In the genomic region with DNA sequence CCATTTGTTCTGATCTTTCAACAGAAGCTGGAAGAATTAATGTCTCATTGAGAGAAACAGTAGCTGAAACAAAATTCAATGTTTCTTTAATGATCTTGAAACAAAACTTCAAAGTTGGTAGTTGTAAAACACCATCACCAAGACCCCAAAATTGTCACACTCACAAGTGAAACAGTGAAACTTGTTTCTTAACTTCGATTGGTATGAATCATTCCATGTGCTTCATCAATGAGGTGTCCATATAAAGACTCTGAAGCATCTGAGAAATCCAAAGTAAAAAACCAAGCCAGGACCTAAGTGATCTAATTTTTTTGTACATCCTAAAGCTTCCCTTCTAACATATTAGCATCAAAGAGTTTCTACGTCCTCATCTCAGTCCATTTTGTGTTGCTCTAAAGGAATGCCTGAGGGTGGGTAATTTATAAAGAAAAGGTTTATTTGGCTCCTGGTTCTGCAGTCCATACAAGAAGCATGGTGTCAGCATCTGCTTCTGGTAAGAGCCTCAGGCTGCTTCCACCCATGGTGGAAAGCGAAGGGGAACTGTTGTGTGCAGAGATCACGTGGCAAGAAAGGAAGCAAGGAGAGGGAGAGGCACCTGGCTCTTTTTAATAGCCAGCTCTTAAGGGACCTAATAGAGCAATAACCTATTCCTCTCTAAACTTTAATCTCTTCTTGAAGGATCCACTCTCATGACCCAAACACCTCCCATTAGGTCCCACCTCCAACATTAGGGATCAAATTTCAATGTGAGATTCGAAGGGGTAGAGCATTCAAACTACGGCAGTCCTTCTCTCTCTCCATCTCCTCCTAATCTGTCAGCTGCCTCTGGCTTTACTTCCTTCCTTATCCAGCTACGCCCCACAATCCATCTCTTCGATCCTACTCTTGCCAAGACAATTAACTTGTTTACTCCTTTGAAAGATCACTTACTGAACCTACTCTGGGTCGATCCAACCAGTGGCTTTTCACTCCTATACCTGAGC, we compare ENCODE assay signal across 18 cellular contexts. TPM values are rescaled to one million over a fixed set of nuclear protein-coding genes. Genes with fewer than 3 reads are reported as not detected.
DNase-seq lines count a peak whose midpoint lies in the region; ATAC-seq and TF ChIP-seq lines count a peak whose summit lies in the region.
"Had no signal": no experiment of that assay in that cellular context is flagged by ENCODE, and none has a peak within 500 bp of the region (broad histone marks: within the 10 kb centered on the region; RNA-seq: fewer than 3 reads in every experiment).

No MANE protein-coding gene starts in this region.

- H2AK9ac ChIP-seq in IMR-90 (replicated peaks; ENCODE audit: low read depth, low read length, poor library complexity): no peak overlapping the region

- dilution Hi-C loops in IMR-90 (cut with HindIII; ENCODE audit: low sequenced_read_pairs, unreplicated experiment): no loop called here

- no peak for TF ChIP-seq RAD21 in IMR-90 (IDR thresholded peaks at IDR 0.05; ENCODE audit: low read length)

- DNase-seq in NCI-H748 (lab: John Stamatoyannopoulos, UW; ENCODE audit: unreplicated experiment) (peak; percentile 20), NCI-H748 treated with DMSO at 0.1 percent for 48 hours (lab: John Stamatoyannopoulos, UW) (no peak), IMR-90 (no peak), neural progenitor cell (ENCODE audit: low spot score) (peak; percentile 5), HK-2 (ENCODE audit: unreplicated experiment) (no peak)
- DNase-seq: immature natural killer cell, KBM-7, mammary epithelial cell, NCI-H1092 treated with DMSO at 0.1 percent for 48 hours, NCI-H345, T-helper 9 cell, trophoblast cell had no signal

- H3K9me3 Mint-ChIP-seq in brain (peaks cover 0 to 7% (median 0%) of the 10 kb centered on the region in 5 experiments), neural progenitor cell (no peaks in the 10 kb centered on the region)
- H3K9me3 Mint-ChIP-seq: activated T-helper 2 cell treated with anti-CD3 and anti-CD28 coated beads, Interferon-gamma antibody, Interleukin-2, Interleukin-4, amounts not matched to agents 10 μg/mL and 5 μg/mL and 100 μg/mL, durations not matched to agents 14 hours and 24 hours and 36 hours; immature natural killer cell had no signal

- H3K4ac ChIP-seq in IMR-90 (ENCODE audit: low read depth, low read length): no peak overlapping the region

- H3K27me3 Mint-ChIP-seq in brain (no peaks in the 10 kb centered on the region), neural progenitor cell (ENCODE audit: insufficient read depth, low read depth) (no peaks in the 10 kb centered on the region)

- no peak overlapping the region for H3K4me3 ChIP-seq in IMR-90 (ENCODE audit: insufficient read depth, low read depth, low read length)
- H3K4me3 ChIP-seq in neural progenitor cell: no peak overlapping the region
- H3K4me3 ChIP-seq: A549 had no signal

- H2BK15ac ChIP-seq in IMR-90 (ENCODE audit: low read depth, low read length): no peak overlapping the region

- 47% methylated on average over 2 of the region's 9 CpGs; no CpG with 5 or more reads in 1 of the 2 experiments for WGBS in IMR-90 (ENCODE audit: extremely low coverage in 2 of 2, insufficient read length in 1 of 2), 2 experiments

- no peak overlapping the region for H2BK20ac ChIP-seq in IMR-90 (ENCODE audit: low read depth, low read length)

- peaks cover 3% of the 10 kb centered on the region for H3K9me1 ChIP-seq in IMR-90 (ENCODE audit: insufficient read depth, low read length)

- no peak for TF ChIP-seq POLR2A in IMR-90 (IDR thresholded peaks at IDR 0.05; ENCODE audit: low read depth, low read length)

- H2BK120ac ChIP-seq in IMR-90 (ENCODE audit: low read depth, low read length): no peak overlapping the region

- no peak overlapping the region for H2AK5ac ChIP-seq in IMR-90 (ENCODE audit: low read depth, low read length)

- H3K79me1 ChIP-seq in IMR-90 (ENCODE audit: low read depth in 1 of 2, low read length in 2 of 2): 0 out of 4 replicates have a peak, but pooled peaks cover 0 to 3% of the 10 kb centered on the region in 2 experiments

- TF ChIP-seq CTCF in IMR-90 (conservative IDR thresholded peaks at IDR 0.05; ENCODE audit: low read depth, low read length) (no peak), brain (conservative IDR thresholded peaks at IDR 0.05) (no peak), neural progenitor cell (IDR thresholded peaks at IDR 0.05) (no peak)

- in situ Hi-C loops in IMR-90 (cut with MboI; ENCODE audit: low sequenced_read_pairs): no loop called here

- no peaks in the 10 kb centered on the region for H3F3A ChIP-seq in neural progenitor cell (ENCODE audit: low read depth)

- no peaks in the 10 kb centered on the region for H3K36me3 Mint-ChIP-seq in brain
- H3K36me3 Mint-ChIP-seq in neural progenitor cell: no peaks in the 10 kb centered on the region
- H3K36me3 Mint-ChIP-seq: immature natural killer cell had no signal

- peaks cover 4% of the 10 kb centered on the region for H3K4me1 Mint-ChIP-seq in brain
- H3K4me1 Mint-ChIP-seq in neural progenitor cell: peaks cover 3% of the 10 kb centered on the region
- H3K4me1 Mint-ChIP-seq: immature natural killer cell had no signal

- no peak overlapping the region for H4K8ac ChIP-seq in IMR-90 (ENCODE audit: low read depth in 2 of 2, low read length in 2 of 2)

- H4K91ac ChIP-seq in IMR-90 (ENCODE audit: insufficient read depth, low read depth, low read length): no peak overlapping the region

- BruUV-seq in IMR-90 (replicated peaks; lab: Mats Ljungman, UMichigan): no TSS peak

- H3K9me3 ChIP-seq in IMR-90 (ENCODE audit: control insufficient read depth, insufficient read depth, low read length) (no peaks in the 10 kb centered on the region), neural progenitor cell (ENCODE audit: low read depth) (no peaks in the 10 kb centered on the region)
- H3K9me3 ChIP-seq: A549 had no signal

- H3K27ac ChIP-seq in IMR-90 (ENCODE audit: insufficient read depth, low read length) (no peak overlapping the region), neural progenitor cell (no peak overlapping the region)
- H3K27ac ChIP-seq: A549, epithelial cell of prostate had no signal

- CTCF ChIA-PET in IMR-90 (lab: Yijun Ruan, JAX): no interaction called here

- H3K4me1 ChIP-seq in IMR-90 (ENCODE audit: control insufficient read depth, insufficient read depth, low read length): peaks cover 8% of the 10 kb centered on the region
- H3K4me1 ChIP-seq in neural progenitor cell: peaks cover 10% of the 10 kb centered on the region

- no peak overlapping the region for H2BK5ac ChIP-seq in IMR-90 (ENCODE audit: low read depth, low read length, poor library complexity, severe bottlenecking)

- H3K27ac Mint-ChIP-seq in brain (peak overlapping the region in 3 of 5 experiments; percentile 36 to 89 (median 62)), neural progenitor cell (no peak overlapping the region)
- H3K27ac Mint-ChIP-seq: activated T-helper 2 cell treated with anti-CD3 and anti-CD28 coated beads, Interferon-gamma antibody, Interleukin-2, Interleukin-4, amounts not matched to agents 10 μg/mL and 5 μg/mL and 100 μg/mL, durations not matched to agents 14 hours and 24 hours and 36 hours; immature natural killer cell had no signal

- H3K79me2 ChIP-seq in neural progenitor cell (ENCODE audit: low read depth): no peaks in the 10 kb centered on the region

- POLR2A ChIA-PET in IMR-90 (lab: Charles Lee; ENCODE audit: unreplicated experiment): interaction anchor here (0.6 kb wide), 1 partner anchor 12 kb away, joined by 4 read pairs; no protein-coding TSS in a partner anchor

- H3K4me2 ChIP-seq in IMR-90 (ENCODE audit: low read depth, low read length) (no peak overlapping the region), neural progenitor cell (peak overlapping the region; percentile 8)
- H3K4me2 ChIP-seq: A549 had no signal

- H3K9ac ChIP-seq in IMR-90 (ENCODE audit: low read depth, low read length) (no peak overlapping the region), neural progenitor cell (no peak overlapping the region)

- H4K5ac ChIP-seq in IMR-90 (ENCODE audit: low read depth, low read length): no peak overlapping the region

- 0 out of 2 replicates have a peak overlapping the region, but pooled peaks have one; percentile 68 for H3K23ac ChIP-seq in IMR-90 (ENCODE audit: low read depth, low read length)

- H3K4me3 Mint-ChIP-seq in brain: peak overlapping the region in 1 of 5 experiments; percentile 7
- H3K4me3 Mint-ChIP-seq in neural progenitor cell: no peak overlapping the region
- H3K4me3 Mint-ChIP-seq: immature natural killer cell had no signal

- no peak overlapping the region for H3K56ac ChIP-seq in IMR-90 (ENCODE audit: extremely low read depth, insufficient read depth, low read length)

- H2AFZ ChIP-seq in IMR-90 (replicated peaks; ENCODE audit: low read length, poor library complexity) (no peak overlapping the region), neural progenitor cell (replicated peaks) (peak overlapping the region; percentile 93)

- ATAC-seq in IMR-90 (ENCODE audit: low read depth) (no peak), GM21528 (IDR thresholded peaks at IDR 0.05; ENCODE audit: low FRiP score, unreplicated experiment) (no peak), GM18858 (IDR thresholded peaks at IDR 0.05; ENCODE audit: unreplicated experiment) (no peak)
- ATAC-seq: A549 had no signal

- H4K20me1 ChIP-seq in IMR-90 (ENCODE audit: insufficient read depth, low read length) (no peaks in the 10 kb centered on the region), neural progenitor cell (ENCODE audit: low read depth) (no peaks in the 10 kb centered on the region)

- H3K36me3 ChIP-seq in IMR-90 (ENCODE audit: control insufficient read depth, insufficient read depth, low read length) (no peaks in the 10 kb centered on the region), neural progenitor cell (no peaks in the 10 kb centered on the region)

- H3K27me3 ChIP-seq in IMR-90 (ENCODE audit: control insufficient read depth, insufficient read depth, low read length) (no peaks in the 10 kb centered on the region), neural progenitor cell (no peaks in the 10 kb centered on the region)

- no peak overlapping the region for H3K18ac ChIP-seq in IMR-90 (ENCODE audit: low read depth, low read length)

- 0 out of 2 replicates have a peak overlapping the region, but pooled peaks have one; percentile 19 for H3K14ac ChIP-seq in IMR-90 (replicated peaks; ENCODE audit: low read depth, low read length)

- intact Hi-C loops in IMR-90 (cut with micrococcal nuclease): no loop called here

TF ChIP-seq in IMR-90, 13 proteins besides CTCF, POLR2A, EP300 and RAD21 (continues in another document):
- no peak for TF ChIP-seq RCOR1 (IDR thresholded peaks at IDR 0.05; ENCODE audit: insufficient replicate concordance, low read length)
- no peak for TF ChIP-seq CHD1 (IDR thresholded peaks at IDR 0.05; ENCODE audit: low read depth, low read length)
- no peak for TF ChIP-seq SMC3 (IDR thresholded peaks at IDR 0.05; ENCODE audit: low read depth, low read length)
- TF ChIP-seq BHLHE40 (IDR thresholded peaks at IDR 0.05; ENCODE audit: low read depth, low read length): no peak
- TF ChIP-seq NFE2L2 (IDR thresholded peaks at IDR 0.05; ENCODE audit: low read depth, low read length): no peak

RNA-seq across cellular contexts. Expression of gene TLK1, which starts 20.7 kb away (rescaled TPM):
- 12.5 TPM in 2 replicates for total RNA-seq in IMR-90 (2012; rRNA removed)
- 6.3 and 7.3 TPM in 2 replicates for polyA plus RNA-seq in IMR-90 (2012; rRNA removed)
- 2.8 and 4.5 TPM in 2 replicates for polyA plus RNA-seq in IMR-90 (2012; cell fraction: cytosol; rRNA removed)
- polyA plus RNA-seq in IMR-90 (2012; cell fraction: nucleus; rRNA removed; ENCODE audit: low replicate concordance): 4.2 and 6.4 TPM in 2 replicates
- polyA plus RNA-seq in brain (ENCODE audit: insufficient read depth, low read depth, low replicate concordance): 7.4 TPM
- total RNA-seq in neural progenitor cell (ENCODE audit: low replicate concordance): 26.4 and 31.1 TPM in 2 replicates

Comparison
In these comparisons a context has a peak if more than half of its experiments do, and no peak if none do; other contexts are left out.
1. DNase-seq: peak in NCI-H748 (single experiment) and neural progenitor cell (single experiment); none in NCI-H748 treated with DMSO at 0.1 percent for 48 hours (single experiment), IMR-90 (single experiment) and HK-2 (single experiment).